Comparison of ENCODE assay signal across 17 cellular contexts in the genomic region with DNA sequence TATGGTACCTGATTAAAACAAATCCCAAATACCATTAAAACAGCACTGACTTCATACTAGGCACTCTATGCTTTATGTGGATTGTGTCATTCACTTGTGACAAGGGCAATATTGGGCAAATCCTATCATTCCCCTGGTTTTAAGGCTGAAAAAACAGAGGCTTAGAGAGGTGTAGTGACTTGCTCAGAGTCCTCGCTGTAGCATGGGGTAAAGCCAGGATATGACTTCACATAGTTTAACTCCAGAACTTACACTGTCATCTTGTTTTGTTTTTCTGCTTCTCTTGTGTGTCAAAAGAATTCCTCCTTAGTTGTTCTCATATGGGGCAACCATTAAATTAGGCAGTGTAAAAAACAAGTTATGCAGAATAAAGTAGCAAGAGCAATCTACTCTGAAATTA. TPM values are rescaled to one million over a fixed set of nuclear protein-coding genes. Genes with fewer than 3 reads are reported as not detected.
DNase-seq lines count a peak whose midpoint lies in the region; ATAC-seq and TF ChIP-seq lines count a peak whose summit lies in the region.
"Had no signal": no experiment of that assay in that cellular context is flagged by ENCODE, and none has a peak within 500 bp of the region (broad histone marks: within the 10 kb centered on the region; RNA-seq: fewer than 3 reads in every experiment).

No MANE protein-coding gene starts in this region.

- H3K36me3 Mint-ChIP-seq in activated T-cell treated with anti-CD3 and anti-CD28 coated beads, Interleukin-2, amount 50 U/mL, for 72 hours (ENCODE audit: insufficient read depth in 2 of 2): peaks cover 3 to 8% of the 10 kb centered on the region in 2 donors
- H3K36me3 Mint-ChIP-seq in activated T-cell treated with anti-CD3 and anti-CD28 coated beads, Interleukin-2, amount 50 U/mL, for 4 hours (ENCODE audit: insufficient read depth): peaks cover 40% of the 10 kb centered on the region
- peaks cover 30% of the 10 kb centered on the region for H3K36me3 Mint-ChIP-seq in activated CD8-positive, alpha-beta T cell treated with anti-CD3 and anti-CD28 coated beads, Interleukin-2, amount 10 ng/mL, durations not matched to agents 7 days and 5 days (ENCODE audit: low read depth)
- peaks cover 98% of the 10 kb centered on the region for H3K36me3 Mint-ChIP-seq in stimulated activated effector memory CD8-positive, alpha-beta T cell treated with anti-CD3 and anti-CD28 coated beads, Interleukin-12 subunit alpha, Interleukin-12 subunit beta, amount 100 ng/mL, for 72 hours
- no peaks in the 10 kb centered on the region for H3K36me3 Mint-ChIP-seq in endothelial cell (ENCODE audit: low read depth, unreplicated experiment)

- H3K27me3 Mint-ChIP-seq in activated T-cell treated with anti-CD3 and anti-CD28 coated beads, Interleukin-2, amount 50 U/mL, for 72 hours (ENCODE audit: low read depth): no peaks in the 10 kb centered on the region
- no peaks in the 10 kb centered on the region for H3K27me3 Mint-ChIP-seq in activated T-cell treated with anti-CD3 and anti-CD28 coated beads, Interleukin-2, amount 50 U/mL, for 4 hours (ENCODE audit: low read depth)
- H3K27me3 Mint-ChIP-seq in activated CD8-positive, alpha-beta T cell treated with anti-CD3 and anti-CD28 coated beads, Interleukin-2, amount 10 ng/mL, durations not matched to agents 7 days and 5 days (ENCODE audit: low read depth): no peaks in the 10 kb centered on the region
- peaks cover 5% of the 10 kb centered on the region for H3K27me3 Mint-ChIP-seq in endothelial cell (ENCODE audit: unreplicated experiment)

- POLR2A ChIA-PET in activated CD8-positive, alpha-beta T cell treated with anti-CD3 and anti-CD28 coated beads, Interleukin-2, amount 10 ng/mL, durations not matched to agents 7 days and 5 days (lab: Charles Lee): no interaction called here

- H3K4me1 Mint-ChIP-seq in activated T-cell treated with anti-CD3 and anti-CD28 coated beads, Interleukin-2, amount 50 U/mL, for 72 hours (ENCODE audit: low read depth): peaks cover 19% of the 10 kb centered on the region
- peaks cover 41% of the 10 kb centered on the region for H3K4me1 Mint-ChIP-seq in activated T-cell treated with anti-CD3 and anti-CD28 coated beads, Interleukin-2, amount 50 U/mL, for 4 hours (ENCODE audit: low read depth)
- peaks cover 32% of the 10 kb centered on the region for H3K4me1 Mint-ChIP-seq in activated CD8-positive, alpha-beta T cell treated with anti-CD3 and anti-CD28 coated beads, Interleukin-2, amount 10 ng/mL, durations not matched to agents 7 days and 5 days (ENCODE audit: low read depth)
- H3K4me1 Mint-ChIP-seq in stimulated activated effector memory CD8-positive, alpha-beta T cell treated with anti-CD3 and anti-CD28 coated beads, Interleukin-12 subunit alpha, Interleukin-12 subunit beta, amount 100 ng/mL, for 72 hours: peaks cover 65% of the 10 kb centered on the region
- H3K4me1 Mint-ChIP-seq in endothelial cell (ENCODE audit: unreplicated experiment): peaks cover 20% of the 10 kb centered on the region

- no peak for DNase-seq in activated T-cell treated with anti-CD3 and anti-CD28 coated beads, Interleukin-2, amount 50 U/mL, for 72 hours
- DNase-seq in activated T-cell treated with anti-CD3 and anti-CD28 coated beads, Interleukin-2, amount 50 U/mL, for 4 hours: no peak
- DNase-seq in activated CD8-positive, alpha-beta T cell treated with anti-CD3 and anti-CD28 coated beads, Interleukin-2, amount 10 ng/mL, durations not matched to agents 7 days and 5 days: no peak
- DNase-seq in fibroblast of gingiva (ENCODE audit: low read depth) (peak; percentile 36), endothelial cell (ENCODE audit: low spot score) (no peak), lower lobe of right lung (no peak)
- DNase-seq in stimulated activated effector memory CD8-positive, alpha-beta T cell treated with anti-CD3 and anti-CD28 coated beads, Interleukin-12 subunit alpha, Interleukin-12 subunit beta, amount 100 ng/mL, for 72 hours (ENCODE audit: low spot score in 2 of 2): no peak
- DNase-seq: activated CD4-positive, CD25-positive, alpha-beta regulatory T cell treated with anti-CD3 and anti-CD28 coated beads, Interleukin-2, amount 50 U/mL, for 72 hours; activated effector memory CD4-positive, alpha-beta T cell treated with anti-CD3 and anti-CD28 coated beads, Interleukin-2, amount 50 U/mL, for 16 hours; DMS 273 treated with DMSO at 0.1 percent for 48 hours; mesendoderm; NCI-H1436; NCI-H446; OCI-M1; small intestine had no signal

- H3K9me3 ChIP-seq in lower lobe of right lung: no peaks in the 10 kb centered on the region

- H3K27ac ChIP-seq in lower lobe of right lung: no peak overlapping the region
- H3K27ac ChIP-seq: KMS-11 had no signal

- no peaks in the 10 kb centered on the region for H3K9me3 Mint-ChIP-seq in activated T-cell treated with anti-CD3 and anti-CD28 coated beads, Interleukin-2, amount 50 U/mL, for 72 hours
- H3K9me3 Mint-ChIP-seq in activated T-cell treated with anti-CD3 and anti-CD28 coated beads, Interleukin-2, amount 50 U/mL, for 4 hours: no peaks in the 10 kb centered on the region
- H3K9me3 Mint-ChIP-seq in activated CD8-positive, alpha-beta T cell treated with anti-CD3 and anti-CD28 coated beads, Interleukin-2, amount 10 ng/mL, durations not matched to agents 7 days and 5 days (ENCODE audit: insufficient read depth): no peaks in the 10 kb centered on the region
- no peaks in the 10 kb centered on the region for H3K9me3 Mint-ChIP-seq in stimulated activated effector memory CD8-positive, alpha-beta T cell treated with anti-CD3 and anti-CD28 coated beads, Interleukin-12 subunit alpha, Interleukin-12 subunit beta, amount 100 ng/mL, for 72 hours
- H3K9me3 Mint-ChIP-seq in endothelial cell (ENCODE audit: unreplicated experiment): no peaks in the 10 kb centered on the region

- H3K36me3 ChIP-seq in lower lobe of right lung: peaks cover 9% of the 10 kb centered on the region

- peak overlapping the region in 1 of 2 donors; percentile 86 for H3K4me3 Mint-ChIP-seq in activated T-cell treated with anti-CD3 and anti-CD28 coated beads, Interleukin-2, amount 50 U/mL, for 72 hours
- no peak overlapping the region for H3K4me3 Mint-ChIP-seq in activated T-cell treated with anti-CD3 and anti-CD28 coated beads, Interleukin-2, amount 50 U/mL, for 4 hours
- no peak overlapping the region for H3K4me3 Mint-ChIP-seq in activated CD8-positive, alpha-beta T cell treated with anti-CD3 and anti-CD28 coated beads, Interleukin-2, amount 10 ng/mL, durations not matched to agents 7 days and 5 days
- H3K4me3 Mint-ChIP-seq in stimulated activated effector memory CD8-positive, alpha-beta T cell treated with anti-CD3 and anti-CD28 coated beads, Interleukin-12 subunit alpha, Interleukin-12 subunit beta, amount 100 ng/mL, for 72 hours: peak overlapping the region; percentile 49
- H3K4me3 Mint-ChIP-seq in endothelial cell (ENCODE audit: unreplicated experiment): no peak overlapping the region

- H3K27ac Mint-ChIP-seq in activated T-cell treated with anti-CD3 and anti-CD28 coated beads, Interleukin-2, amount 50 U/mL, for 72 hours: peak overlapping the region; percentile 75
- H3K27ac Mint-ChIP-seq in activated CD8-positive, alpha-beta T cell treated with anti-CD3 and anti-CD28 coated beads, Interleukin-2, amount 10 ng/mL, durations not matched to agents 7 days and 5 days: peak overlapping the region; percentile 22
- peak overlapping the region; percentile 96 for H3K27ac Mint-ChIP-seq in stimulated activated effector memory CD8-positive, alpha-beta T cell treated with anti-CD3 and anti-CD28 coated beads, Interleukin-12 subunit alpha, Interleukin-12 subunit beta, amount 100 ng/mL, for 72 hours
- H3K27ac Mint-ChIP-seq in endothelial cell (ENCODE audit: unreplicated experiment): no peak overlapping the region

- peak in 1 of 2 donors; percentile 19 for ATAC-seq in activated T-cell treated with anti-CD3 and anti-CD28 coated beads, Interleukin-2, amount 50 U/mL, for 72 hours (replicated peaks in 1 of 2)
- ATAC-seq in activated T-cell treated with anti-CD3 and anti-CD28 coated beads, Interleukin-2, amount 50 U/mL, for 4 hours: no peak
- no peak for ATAC-seq in activated CD8-positive, alpha-beta T cell treated with anti-CD3 and anti-CD28 coated beads, Interleukin-2, amount 10 ng/mL, durations not matched to agents 7 days and 5 days
- ATAC-seq in stimulated activated effector memory CD8-positive, alpha-beta T cell treated with anti-CD3 and anti-CD28 coated beads, Interleukin-12 subunit alpha, Interleukin-12 subunit beta, amount 100 ng/mL, for 72 hours: peak; percentile 47
- ATAC-seq in activated CD4-positive, CD25-positive, alpha-beta regulatory T cell treated with anti-CD3 and anti-CD28 coated beads, Interleukin-2, amount 50 U/mL, for 24 hours: no peak
- ATAC-seq in lower lobe of right lung: no peak

- CTCF ChIA-PET in activated CD8-positive, alpha-beta T cell treated with anti-CD3 and anti-CD28 coated beads, Interleukin-2, amount 10 ng/mL, durations not matched to agents 7 days and 5 days (lab: Charles Lee): interaction anchor here (1.3 to 6.4 kb wide), 17 partner anchors 12 to 397 kb away, joined by 3 to 144 read pairs (median 26); no protein-coding TSS in a partner anchor

- no peaks in the 10 kb centered on the region for H3K27me3 ChIP-seq in lower lobe of right lung (ENCODE audit: low read depth)

- H3K4me1 ChIP-seq in lower lobe of right lung: peaks cover 12% of the 10 kb centered on the region

- H3K4me3 ChIP-seq in lower lobe of right lung: no peak overlapping the region

- TF ChIP-seq CTCF in endothelial cell (IDR thresholded peaks at IDR 0.05; ENCODE audit: unreplicated experiment) (no peak), lower lobe of right lung (IDR thresholded peaks at IDR 0.05) (no peak)

- intact Hi-C loops in lower lobe of right lung (cut with DNase I): no loop called here

RNA-seq across cellular contexts. Expression of a gene that starts 40.3 kb away (rescaled TPM):
- total RNA-seq in activated T-cell treated with anti-CD3 and anti-CD28 coated beads, Interleukin-2, amount 50 U/mL, for 72 hours: 10 to 100 TPM; 81.5 to 91.7 TPM
- 10 to 100 TPM; 51.9 to 66.3 (median 61.4) TPM for total RNA-seq in activated T-cell treated with anti-CD3 and anti-CD28 coated beads, Interleukin-2, amount 50 U/mL, for 4 hours
- 10 to 100 TPM; 71.4 to 76.3 TPM for total RNA-seq in activated CD8-positive, alpha-beta T cell treated with anti-CD3 and anti-CD28 coated beads, Interleukin-2, amount 10 ng/mL, durations not matched to agents 7 days and 5 days
- 42.2 TPM for total RNA-seq in endothelial cell (ENCODE audit: unreplicated experiment)
- total RNA-seq in lower lobe of right lung: 39.5 TPM
